ENCODE assay signal across 1 cellular context in the genomic region with DNA sequence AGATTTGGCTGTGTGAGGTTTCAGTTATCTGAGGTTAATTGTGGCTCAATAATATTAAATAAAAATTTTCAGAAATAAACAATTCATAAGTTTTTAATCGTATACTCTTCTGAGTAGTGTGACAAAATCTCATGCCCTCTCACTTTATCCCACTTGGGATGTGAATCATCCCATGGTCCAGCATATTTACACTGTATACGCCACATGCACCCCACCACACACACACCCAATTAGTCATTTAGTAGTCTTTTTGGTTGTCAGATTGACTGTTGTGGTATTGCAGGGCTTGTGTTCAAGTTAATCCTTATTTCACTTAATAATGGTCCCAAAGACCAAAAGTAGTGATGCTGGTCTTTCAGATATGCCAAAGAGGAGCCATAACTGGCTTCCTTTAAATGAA.
TF ChIP-seq lines count a peak whose summit lies in the region.

No MANE protein-coding gene starts in this region.

TF ChIP-seq in GM23338, 12 proteins besides CTCF, POLR2A, EP300 and RAD21 (continued from another document):
- TF ChIP-seq, protein P1, sequence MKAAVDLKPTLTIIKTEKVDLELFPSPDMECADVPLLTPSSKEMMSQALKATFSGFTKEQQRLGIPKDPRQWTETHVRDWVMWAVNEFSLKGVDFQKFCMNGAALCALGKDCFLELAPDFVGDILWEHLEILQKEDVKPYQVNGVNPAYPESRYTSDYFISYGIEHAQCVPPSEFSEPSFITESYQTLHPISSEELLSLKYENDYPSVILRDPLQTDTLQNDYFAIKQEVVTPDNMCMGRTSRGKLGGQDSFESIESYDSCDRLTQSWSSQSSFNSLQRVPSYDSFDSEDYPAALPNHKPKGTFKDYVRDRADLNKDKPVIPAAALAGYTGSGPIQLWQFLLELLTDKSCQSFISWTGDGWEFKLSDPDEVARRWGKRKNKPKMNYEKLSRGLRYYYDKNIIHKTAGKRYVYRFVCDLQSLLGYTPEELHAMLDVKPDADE (IDR thresholded peaks at IDR 0.05) = no peak
- no peak for TF ChIP-seq CREB1 (CRISPR knock-in tag; IDR thresholded peaks at IDR 0.05; ENCODE audit: low read depth)
- TF ChIP-seq EZH2phosphoT487 (IDR thresholded peaks at IDR 0.05; ENCODE audit: unreplicated experiment) = no peak
- TF ChIP-seq STAT1 (IDR thresholded peaks at IDR 0.05; ENCODE audit: unreplicated experiment) = no peak
- TF ChIP-seq, protein P2, sequence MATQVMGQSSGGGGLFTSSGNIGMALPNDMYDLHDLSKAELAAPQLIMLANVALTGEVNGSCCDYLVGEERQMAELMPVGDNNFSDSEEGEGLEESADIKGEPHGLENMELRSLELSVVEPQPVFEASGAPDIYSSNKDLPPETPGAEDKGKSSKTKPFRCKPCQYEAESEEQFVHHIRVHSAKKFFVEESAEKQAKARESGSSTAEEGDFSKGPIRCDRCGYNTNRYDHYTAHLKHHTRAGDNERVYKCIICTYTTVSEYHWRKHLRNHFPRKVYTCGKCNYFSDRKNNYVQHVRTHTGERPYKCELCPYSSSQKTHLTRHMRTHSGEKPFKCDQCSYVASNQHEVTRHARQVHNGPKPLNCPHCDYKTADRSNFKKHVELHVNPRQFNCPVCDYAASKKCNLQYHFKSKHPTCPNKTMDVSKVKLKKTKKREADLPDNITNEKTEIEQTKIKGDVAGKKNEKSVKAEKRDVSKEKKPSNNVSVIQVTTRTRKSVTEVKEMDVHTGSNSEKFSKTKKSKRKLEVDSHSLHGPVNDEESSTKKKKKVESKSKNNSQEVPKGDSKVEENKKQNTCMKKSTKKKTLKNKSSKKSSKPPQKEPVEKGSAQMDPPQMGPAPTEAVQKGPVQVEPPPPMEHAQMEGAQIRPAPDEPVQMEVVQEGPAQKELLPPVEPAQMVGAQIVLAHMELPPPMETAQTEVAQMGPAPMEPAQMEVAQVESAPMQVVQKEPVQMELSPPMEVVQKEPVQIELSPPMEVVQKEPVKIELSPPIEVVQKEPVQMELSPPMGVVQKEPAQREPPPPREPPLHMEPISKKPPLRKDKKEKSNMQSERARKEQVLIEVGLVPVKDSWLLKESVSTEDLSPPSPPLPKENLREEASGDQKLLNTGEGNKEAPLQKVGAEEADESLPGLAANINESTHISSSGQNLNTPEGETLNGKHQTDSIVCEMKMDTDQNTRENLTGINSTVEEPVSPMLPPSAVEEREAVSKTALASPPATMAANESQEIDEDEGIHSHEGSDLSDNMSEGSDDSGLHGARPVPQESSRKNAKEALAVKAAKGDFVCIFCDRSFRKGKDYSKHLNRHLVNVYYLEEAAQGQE (IDR thresholded peaks at IDR 0.05; ENCODE audit: unreplicated experiment) = no peak
TF ChIP-seq in GM23338: peak in this region for 0.
